In the genomic region with DNA sequence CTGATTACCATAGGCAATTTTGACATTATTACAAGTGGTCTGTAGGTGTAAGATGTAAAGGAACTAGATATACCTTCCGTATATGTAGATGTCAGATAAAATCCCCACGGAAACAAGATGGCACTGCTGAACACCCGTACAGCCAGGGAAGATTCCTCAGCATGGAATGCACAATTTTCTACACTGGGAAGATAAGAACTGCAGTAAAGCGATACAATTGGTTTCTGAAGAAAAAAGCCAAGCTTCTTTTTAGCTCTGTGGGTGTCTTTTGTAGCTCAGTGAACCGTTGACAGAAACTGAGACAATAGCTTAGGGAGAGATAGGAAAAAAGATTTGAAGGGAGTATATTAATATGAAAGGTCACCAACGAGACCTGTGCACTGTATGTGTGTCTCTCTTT, we compare ENCODE assay signal across 21 cellular contexts.
"Had no signal": no experiment of that assay in that cellular context is flagged by ENCODE, and none has a peak within 500 bp of the region (broad histone marks: within the 10 kb centered on the region; RNA-seq: fewer than 3 reads in every experiment).

No MANE protein-coding gene starts in this region.

- H3K27ac ChIP-seq: brain microvascular endothelial cell, cardiac muscle cell had no signal

- ATAC-seq: activated CD8-positive, alpha-beta memory T cell treated with anti-CD3 and anti-CD28 coated beads, Interleukin-2, amount 10 ng/mL, durations not matched to agents 7 days and 5 days; activated T-cell treated with anti-CD3 and anti-CD28 coated beads, Interleukin-2, amount 50 U/mL, for 4 hours had no signal

- H3K36me3 ChIP-seq: brain microvascular endothelial cell, cardiac muscle cell had no signal

- H3K27me3 ChIP-seq: brain microvascular endothelial cell, cardiac muscle cell had no signal

- H3K4me3 ChIP-seq: cardiac muscle cell had no signal

- DNase-seq: activated B cell treated with CpG ODN at 0.5 μM for 24 hours; activated CD4-positive, alpha-beta T cell treated with anti-CD3 and anti-CD28 coated beads for 1 hour; activated CD4-positive, alpha-beta T cell treated with anti-CD3 and anti-CD28 coated beads, Interleukin-2, amount 10 ng/mL, durations not matched to agents 24 days and 14 days; activated CD4-positive, alpha-beta T cell treated with anti-CD3 and anti-CD28 coated beads, Interleukin-2, amount 50 U/mL, for 48 hours; activated CD8-positive, alpha-beta memory T cell treated with anti-CD3 and anti-CD28 coated beads, Interleukin-2, amount 10 ng/mL, durations not matched to agents 7 days and 5 days; activated gamma-delta T cell; activated naive CD4-positive, alpha-beta T cell treated with anti-CD3 and anti-CD28 coated beads for 36 hours; activated T-cell treated with anti-CD3 and anti-CD28 coated beads, Interleukin-2, amount 50 U/mL, for 4 hours; amygdala; brain microvascular endothelial cell; KG1; NCI-H1048; NCI-H1417; NCI-H1694 treated with DMSO at 0.1 percent for 48 hours; NCI-H2029 treated with DMSO at 0.1 percent for 48 hours; NCI-H226; NCI-H526; SIG-M5; T-helper 2 cell; T1000 had no signal
